18 cellular contexts compared by ENCODE assay signal in the genomic region with DNA sequence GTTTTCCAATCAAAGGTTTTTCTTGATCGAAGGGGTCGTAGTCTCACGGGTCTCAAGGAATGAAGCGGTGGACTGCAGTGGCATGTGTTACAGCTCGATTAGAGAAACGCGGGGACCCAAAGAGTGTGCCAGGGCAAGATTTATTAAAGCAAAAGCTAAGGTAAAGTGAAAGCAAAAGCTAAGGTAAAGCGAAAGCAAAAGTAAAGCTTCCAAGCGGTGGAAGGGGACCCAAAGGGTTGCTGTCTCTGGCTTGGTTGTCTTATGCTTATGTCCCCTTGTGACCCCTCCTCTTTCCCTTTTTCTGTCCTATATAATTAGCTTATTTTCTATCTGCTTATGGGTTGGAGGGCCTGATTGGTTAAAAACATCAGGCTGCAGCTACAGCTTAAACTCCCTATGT.
DNase-seq lines count a peak whose midpoint lies in the region; ATAC-seq, FAIRE-seq and TF ChIP-seq lines count a peak whose summit lies in the region.
"Had no signal": no experiment of that assay in that cellular context is flagged by ENCODE, and none has a peak within 500 bp of the region (broad histone marks: within the 10 kb centered on the region; RNA-seq: fewer than 3 reads in every experiment).

No MANE protein-coding gene starts in this region.

- POLR2A ChIA-PET in activated CD4-positive, alpha-beta memory T cell treated with anti-CD3 and anti-CD28 coated beads, Interleukin-2, amount 10 ng/mL, durations not matched to agents 7 days and 5 days (lab: Charles Lee) = no interaction called here
- POLR2A ChIA-PET in activated CD4-positive, alpha-beta memory T cell treated with anti-CD3 and anti-CD28 coated beads for 36 hours (lab: Charles Lee) = interaction anchor here (0.5 kb wide), 1 partner anchor 1018 kb away, joined by 4 read pairs; no protein-coding TSS in a partner anchor

- no peaks in the 10 kb centered on the region for H3K79me2 ChIP-seq in DND-41 (ENCODE audit: insufficient read depth, low read length)

- H3K4me3 Mint-ChIP-seq in activated CD4-positive, alpha-beta memory T cell treated with anti-CD3 and anti-CD28 coated beads, Interleukin-2, amount 10 ng/mL, durations not matched to agents 7 days and 5 days = no peak overlapping the region
- no peak overlapping the region for H3K4me3 Mint-ChIP-seq in activated CD4-positive, alpha-beta memory T cell treated with anti-CD3 and anti-CD28 coated beads for 36 hours
- H3K4me3 Mint-ChIP-seq: CD14-positive monocyte; CD8-positive, alpha-beta T cell; IgD-negative memory B cell had no signal

- H3K4me3 ChIP-seq in DND-41 (ENCODE audit: low read depth in 1 of 2, low read length in 2 of 2) (peak overlapping the region in 1 of 2 experiments; percentile 50; a peak in 2 of 4 replicates), brain microvascular endothelial cell (ENCODE audit: low read depth, low read length) (no peak overlapping the region)
- H3K4me3 ChIP-seq: GM23248 had no signal

- ATAC-seq in DND-41 (ENCODE audit: insufficient read depth, low read depth) (peak; percentile 92), left lobe of liver (no peak)
- ATAC-seq: CD8-positive, alpha-beta T cell had no signal

- peak; percentile 21 for FAIRE-seq in GM18507 (lab: Jason Lieb, UNC)
- FAIRE-seq: D721Med had no signal

- H3K9ac ChIP-seq in DND-41 (ENCODE audit: low read depth, low read length) = peak overlapping the region; percentile 46
- H3K9ac ChIP-seq: GM23248 had no signal

- peak overlapping the region; percentile 62 for H3K4me2 ChIP-seq in DND-41 (ENCODE audit: insufficient read depth, low read length)

- intact Hi-C loops in activated CD4-positive, alpha-beta memory T cell treated with anti-CD3 and anti-CD28 coated beads for 36 hours (cut with micrococcal nuclease) = no loop called here

- peak overlapping the region; percentile 26 for H3K27ac Mint-ChIP-seq in activated CD4-positive, alpha-beta memory T cell treated with anti-CD3 and anti-CD28 coated beads, Interleukin-2, amount 10 ng/mL, durations not matched to agents 7 days and 5 days
- H3K27ac Mint-ChIP-seq in activated CD4-positive, alpha-beta memory T cell treated with anti-CD3 and anti-CD28 coated beads for 36 hours = no peak overlapping the region
- H3K27ac Mint-ChIP-seq: CD14-positive monocyte; CD8-positive, alpha-beta T cell; IgD-negative memory B cell had no signal

- in situ Hi-C loops in brain microvascular endothelial cell (cut with HindIII; ENCODE audit: low pct_ligation_motif_present, low sequenced_read_pairs) = no loop called here

- no peaks in the 10 kb centered on the region for H3K9me3 Mint-ChIP-seq in activated CD4-positive, alpha-beta memory T cell treated with anti-CD3 and anti-CD28 coated beads, Interleukin-2, amount 10 ng/mL, durations not matched to agents 7 days and 5 days
- H3K9me3 Mint-ChIP-seq in activated CD4-positive, alpha-beta memory T cell treated with anti-CD3 and anti-CD28 coated beads for 36 hours = no peaks in the 10 kb centered on the region
- H3K9me3 Mint-ChIP-seq: CD8-positive, alpha-beta T cell; IgD-negative memory B cell had no signal

- H2AFZ ChIP-seq in DND-41 (ENCODE audit: low read depth, low read length) = peak overlapping the region; percentile 72
- H2AFZ ChIP-seq: GM23248 had no signal

- H3K27me3 Mint-ChIP-seq in activated CD4-positive, alpha-beta memory T cell treated with anti-CD3 and anti-CD28 coated beads, Interleukin-2, amount 10 ng/mL, durations not matched to agents 7 days and 5 days = no peaks in the 10 kb centered on the region
- no peaks in the 10 kb centered on the region for H3K27me3 Mint-ChIP-seq in activated CD4-positive, alpha-beta memory T cell treated with anti-CD3 and anti-CD28 coated beads for 36 hours
- H3K27me3 Mint-ChIP-seq: IgD-negative memory B cell had no signal

- CTCF ChIA-PET in activated CD4-positive, alpha-beta memory T cell treated with anti-CD3 and anti-CD28 coated beads, Interleukin-2, amount 10 ng/mL, durations not matched to agents 7 days and 5 days (lab: Charles Lee) = no interaction called here
- CTCF ChIA-PET in activated CD4-positive, alpha-beta memory T cell treated with anti-CD3 and anti-CD28 coated beads for 36 hours (lab: Charles Lee) = no interaction called here

- H3K9me3 ChIP-seq in DND-41 (ENCODE audit: insufficient read depth, low read length, severe bottlenecking) = no peaks in the 10 kb centered on the region

- H4K20me1 ChIP-seq in DND-41 (ENCODE audit: insufficient read depth, low read length) = no peaks in the 10 kb centered on the region

- H3K27ac ChIP-seq in DND-41 (ENCODE audit: low read length) (peak overlapping the region; percentile 77), brain microvascular endothelial cell (no peak overlapping the region)
- H3K27ac ChIP-seq: GM23248 had no signal

- peaks cover 16% of the 10 kb centered on the region for H3K4me1 ChIP-seq in DND-41 (ENCODE audit: insufficient read depth, low read length)

- H3K36me3 ChIP-seq in DND-41 (ENCODE audit: insufficient read depth, low read length) (no peaks in the 10 kb centered on the region), brain microvascular endothelial cell (replicated peaks) (no peaks in the 10 kb centered on the region)

- TF ChIP-seq CTCF in DND-41 (IDR thresholded peaks at IDR 0.05; ENCODE audit: borderline replicate concordance, extremely low read depth, low read length, poor library complexity, severe bottlenecking) = no peak
- TF ChIP-seq CTCF in brain microvascular endothelial cell (IDR thresholded peaks at IDR 0.05; ENCODE audit: low read depth, low read length, missing control alignments) = no peak

- DNase-seq in activated CD4-positive, alpha-beta memory T cell treated with anti-CD3 and anti-CD28 coated beads, Interleukin-2, amount 10 ng/mL, durations not matched to agents 7 days and 5 days = no peak
- DNase-seq in activated CD4-positive, alpha-beta memory T cell treated with anti-CD3 and anti-CD28 coated beads for 36 hours = no peak
- DNase-seq in DND-41 (peak; percentile 52), GM18507 (ENCODE audit: extremely low spot score, insufficient read length, low read depth) (no peak), LoVo (ENCODE audit: low spot score) (peak; percentile 1), brain microvascular endothelial cell (no peak), EL (no peak), left lobe of liver (ENCODE audit: low spot score) (no peak)
- DNase-seq: CD8-positive, alpha-beta T cell; COR-L47; DMS153; DMS79 treated with DMSO at 0.1 percent for 48 hours; GF-D8; GM23248; H7 had no signal

- H3K27me3 ChIP-seq in DND-41 (ENCODE audit: insufficient read depth, low read length, poor library complexity) (no peaks in the 10 kb centered on the region), brain microvascular endothelial cell (replicated peaks) (no peaks in the 10 kb centered on the region)

- H3K4me1 Mint-ChIP-seq in activated CD4-positive, alpha-beta memory T cell treated with anti-CD3 and anti-CD28 coated beads, Interleukin-2, amount 10 ng/mL, durations not matched to agents 7 days and 5 days = peaks cover 6% of the 10 kb centered on the region
- peaks cover 6% of the 10 kb centered on the region for H3K4me1 Mint-ChIP-seq in activated CD4-positive, alpha-beta memory T cell treated with anti-CD3 and anti-CD28 coated beads for 36 hours (ENCODE audit: low read depth)
- H3K4me1 Mint-ChIP-seq: CD14-positive monocyte, IgD-negative memory B cell had no signal

- peaks cover 3% of the 10 kb centered on the region for H3K36me3 Mint-ChIP-seq in activated CD4-positive, alpha-beta memory T cell treated with anti-CD3 and anti-CD28 coated beads, Interleukin-2, amount 10 ng/mL, durations not matched to agents 7 days and 5 days (ENCODE audit: low read depth)
- no peaks in the 10 kb centered on the region for H3K36me3 Mint-ChIP-seq in activated CD4-positive, alpha-beta memory T cell treated with anti-CD3 and anti-CD28 coated beads for 36 hours
- H3K36me3 Mint-ChIP-seq: CD14-positive monocyte; CD8-positive, alpha-beta T cell; IgD-negative memory B cell had no signal

Comparison
In these comparisons a context has a peak if more than half of its experiments do, and no peak if none do; other contexts are left out.
1. DNase-seq: peak in DND-41 (single experiment) and LoVo (single experiment); none in activated CD4-positive, alpha-beta memory T cell treated with anti-CD3 and anti-CD28 coated beads, Interleukin-2, amount 10 ng/mL, durations not matched to agents 7 days and 5 days (single experiment), activated CD4-positive, alpha-beta memory T cell treated with anti-CD3 and anti-CD28 coated beads for 36 hours (single experiment), GM18507 (single experiment), brain microvascular endothelial cell (single experiment), EL (single experiment) and left lobe of liver (single experiment).